Comparison of ENCODE assay signal across 1 cellular context in genomic region chr15:80615783-80616391, GRCh38.
TF ChIP-seq lines count a peak whose summit lies in the region.

No MANE protein-coding gene starts in this region.

TF ChIP-seq in GM23338, 12 proteins besides CTCF, POLR2A, EP300 and RAD21:
- TF ChIP-seq, protein P1, sequence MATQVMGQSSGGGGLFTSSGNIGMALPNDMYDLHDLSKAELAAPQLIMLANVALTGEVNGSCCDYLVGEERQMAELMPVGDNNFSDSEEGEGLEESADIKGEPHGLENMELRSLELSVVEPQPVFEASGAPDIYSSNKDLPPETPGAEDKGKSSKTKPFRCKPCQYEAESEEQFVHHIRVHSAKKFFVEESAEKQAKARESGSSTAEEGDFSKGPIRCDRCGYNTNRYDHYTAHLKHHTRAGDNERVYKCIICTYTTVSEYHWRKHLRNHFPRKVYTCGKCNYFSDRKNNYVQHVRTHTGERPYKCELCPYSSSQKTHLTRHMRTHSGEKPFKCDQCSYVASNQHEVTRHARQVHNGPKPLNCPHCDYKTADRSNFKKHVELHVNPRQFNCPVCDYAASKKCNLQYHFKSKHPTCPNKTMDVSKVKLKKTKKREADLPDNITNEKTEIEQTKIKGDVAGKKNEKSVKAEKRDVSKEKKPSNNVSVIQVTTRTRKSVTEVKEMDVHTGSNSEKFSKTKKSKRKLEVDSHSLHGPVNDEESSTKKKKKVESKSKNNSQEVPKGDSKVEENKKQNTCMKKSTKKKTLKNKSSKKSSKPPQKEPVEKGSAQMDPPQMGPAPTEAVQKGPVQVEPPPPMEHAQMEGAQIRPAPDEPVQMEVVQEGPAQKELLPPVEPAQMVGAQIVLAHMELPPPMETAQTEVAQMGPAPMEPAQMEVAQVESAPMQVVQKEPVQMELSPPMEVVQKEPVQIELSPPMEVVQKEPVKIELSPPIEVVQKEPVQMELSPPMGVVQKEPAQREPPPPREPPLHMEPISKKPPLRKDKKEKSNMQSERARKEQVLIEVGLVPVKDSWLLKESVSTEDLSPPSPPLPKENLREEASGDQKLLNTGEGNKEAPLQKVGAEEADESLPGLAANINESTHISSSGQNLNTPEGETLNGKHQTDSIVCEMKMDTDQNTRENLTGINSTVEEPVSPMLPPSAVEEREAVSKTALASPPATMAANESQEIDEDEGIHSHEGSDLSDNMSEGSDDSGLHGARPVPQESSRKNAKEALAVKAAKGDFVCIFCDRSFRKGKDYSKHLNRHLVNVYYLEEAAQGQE (IDR thresholded peaks at IDR 0.05; ENCODE audit: unreplicated experiment), result no peak
- TF ChIP-seq ZNF331 (CRISPR knock-in tag; IDR thresholded peaks at IDR 0.05; ENCODE audit: low read depth) (no peak), NANOG (IDR thresholded peaks at IDR 0.05; ENCODE audit: borderline replicate concordance) (no peak), ZNF114 (CRISPR knock-in tag; IDR thresholded peaks at IDR 0.05) (no peak), POLR2AphosphoS5 (IDR thresholded peaks at IDR 0.05; ENCODE audit: low read depth) (no peak), JUNB (IDR thresholded peaks at IDR 0.05; ENCODE audit: unreplicated experiment) (no peak), ETS1 (IDR thresholded peaks at IDR 0.05) (no peak), EZH2phosphoT487 (IDR thresholded peaks at IDR 0.05; ENCODE audit: unreplicated experiment) (no peak), STAT1 (IDR thresholded peaks at IDR 0.05; ENCODE audit: unreplicated experiment) (no peak), CREB1 (CRISPR knock-in tag; IDR thresholded peaks at IDR 0.05; ENCODE audit: low read depth) (no peak), EZH2 (IDR thresholded peaks at IDR 0.05; ENCODE audit: low read depth, unreplicated experiment) (no peak)
TF ChIP-seq in GM23338: peak in this region for 0.
